ENCODE assay signal across 8 cellular contexts in genomic region chr1:151198254-151199127, GRCh38. TPM values are rescaled to one million over a fixed set of nuclear protein-coding genes. Genes with fewer than 3 reads are reported as not detected.
A peak's percentile ranks its signal among the peaks of the same experiment; 100 is the strongest.
DNase-seq lines count a peak whose midpoint lies in the region; ATAC-seq and TF ChIP-seq lines count a peak whose summit lies in the region.

PIP5K1A (plus strand) TSS chr1:151198552; CDS start chr1:151198997, 445 bp downstream.

- peak within 1 kb of the TSS; percentile 87 to 95 for H3K27ac ChIP-seq in left lung

- peaks cover 0 to 13% of the 10 kb centered on the region in 2 donors for H3K36me3 ChIP-seq in left lung

- H3K4me3 ChIP-seq in left lung = peak within 1 kb of the TSS; percentile 67 to 71

- DNase-seq in C1 segment of cervical spinal cord (lab: John Stamatoyannopoulos, UW) = peak; percentile 88 to 99 (median 97)
- DNase-seq in NCI-H774 (lab: John Stamatoyannopoulos, UW) = peak; percentile 98
- DNase-seq in activated CD4-positive, alpha-beta T cell treated with anti-CD3 and anti-CD28 coated beads, Interleukin-2, amount 50 U/mL, for 4 hours = peak; percentile 98 to 99
- peak; percentile 99 for DNase-seq in dermis blood vessel endothelial cell
- DNase-seq in left lung = peak; percentile 99
- DNase-seq in stimulated activated CD4-positive, alpha-beta T cell treated with anti-CD3 and anti-CD28 coated beads, Interleukin-2, amount 100 ng/mL, for 48 hours = peak; percentile 99

- intact Hi-C loops in left lung (cut with DNase I) = loop anchor here in 1 of 2 donors (10.0 kb wide), 1 partner anchor 56 kb away; the partner anchor contains the start of gene PSMD4

- TF ChIP-seq CTCF in left lung (IDR thresholded peaks at IDR 0.05) = no peak

- no peaks in the 10 kb centered on the region for H3K27me3 ChIP-seq in left lung

- no peaks in the 10 kb centered on the region for H3K9me3 ChIP-seq in left lung

- peaks cover 3 to 45% of the 10 kb centered on the region in 2 donors for H3K4me1 ChIP-seq in left lung

- ATAC-seq in GM19372 (IDR thresholded peaks at IDR 0.05; ENCODE audit: low read depth, unreplicated experiment) (peak; percentile 89), HG03558 (IDR thresholded peaks at IDR 0.05; ENCODE audit: extremely low read depth, unreplicated experiment) (peak; percentile 82), left lung (peak; percentile 83)

RNA-seq across cellular contexts. Expression of gene PIP5K1A, which starts in this region (rescaled TPM):
- total RNA-seq in dermis blood vessel endothelial cell (44.4 and 57.6 TPM in 2 replicates), left lung (10 to 100 TPM; 51.2 to 55.6 TPM)

Comparison
In these comparisons a context has a peak if more than half of its experiments do, and no peak if none do; other contexts are left out.
1. Peak in every context shown above with its lines: DNase-seq, ATAC-seq, H3K4me3 ChIP-seq and H3K27ac ChIP-seq.